ENCODE assay signal across 8 cellular contexts in the genomic region with DNA sequence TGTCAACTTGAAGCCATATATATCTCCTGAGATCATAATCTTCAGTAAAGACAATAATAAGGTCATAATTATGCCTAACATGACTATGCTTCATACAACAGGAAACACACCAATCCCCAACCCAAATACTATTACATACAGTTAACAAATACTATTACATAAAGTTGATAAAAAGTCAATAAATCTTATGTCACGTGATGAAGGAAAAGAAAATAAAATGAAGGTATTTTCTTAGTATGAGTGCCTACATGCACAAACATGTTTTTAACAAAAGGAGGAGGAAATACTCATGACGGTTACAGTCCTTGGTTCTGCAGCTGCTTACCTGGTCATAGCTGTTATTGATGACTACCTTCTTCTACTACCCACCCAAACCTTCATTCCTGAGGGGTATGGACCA.
"Had no signal": no experiment of that assay in that cellular context is flagged by ENCODE, and none has a peak within 500 bp of the region (broad histone marks: within the 10 kb centered on the region; RNA-seq: fewer than 3 reads in every experiment).

No MANE protein-coding gene starts in this region.

- DNase-seq: GDM1, GF-D8 had no signal

- H3K4me3 ChIP-seq: GM12878 had no signal

- ATAC-seq: GM12878 had no signal

- FAIRE-seq: G401.6, GM12878, GM12891, GM12892, GM18507, GM19239 had no signal
